ENCODE assay signal across 10 cellular contexts in genomic region chr2:146734042-146734715, GRCh38.
DNase-seq lines count a peak whose midpoint lies in the region; ATAC-seq and TF ChIP-seq lines count a peak whose summit lies in the region.
"Had no signal": no experiment of that assay in that cellular context is flagged by ENCODE, and none has a peak within 500 bp of the region (broad histone marks: within the 10 kb centered on the region; RNA-seq: fewer than 3 reads in every experiment).

No MANE protein-coding gene starts in this region.

- H3K27me3 Mint-ChIP-seq in MCF 10A (ENCODE audit: insufficient read depth, unreplicated experiment) = no peaks in the 10 kb centered on the region
- H3K27me3 Mint-ChIP-seq: central memory CD8-positive, alpha-beta T cell had no signal

- H3K9me3 Mint-ChIP-seq in MCF 10A (ENCODE audit: unreplicated experiment) = no peaks in the 10 kb centered on the region

- POLR2A ChIA-PET in MCF 10A (lab: Yijun Ruan, JAX) = interaction anchor here (0.5 to 0.9 kb wide), 5 partner anchors 110 to 1179 kb away, joined by 3 read pairs; no protein-coding TSS in a partner anchor

- no peak overlapping the region for H3K27ac Mint-ChIP-seq in MCF 10A (ENCODE audit: low read depth, unreplicated experiment)

- CTCF ChIA-PET in MCF 10A (lab: Yijun Ruan, JAX) = interaction anchor here (0.5 to 2.7 kb wide), 25 partner anchors 9 to 1846 kb away, joined by 3 to 14 read pairs (median 3); no protein-coding TSS in a partner anchor

- H3K27me3 ChIP-seq in cardiac muscle cell (no peaks in the 10 kb centered on the region), right atrium auricular region (no peaks in the 10 kb centered on the region), lower lobe of right lung (ENCODE audit: low read depth) (no peaks in the 10 kb centered on the region)

- H3K4me1 Mint-ChIP-seq in MCF 10A (ENCODE audit: insufficient read depth, unreplicated experiment) = no peaks in the 10 kb centered on the region
- H3K4me1 Mint-ChIP-seq: central memory CD8-positive, alpha-beta T cell had no signal

- ATAC-seq in HG03103 (IDR thresholded peaks at IDR 0.05; ENCODE audit: low read depth, unreplicated experiment) (peak; percentile 87), lower lobe of right lung (peak in 1 of 2 donors; percentile 55)

- BruUV-seq in MCF 10A (replicated peaks; lab: Mats Ljungman, UMichigan) = no TSS peak

- H3K4me1 ChIP-seq in cardiac muscle cell (ENCODE audit: low read depth) (peaks cover 9% of the 10 kb centered on the region), right atrium auricular region (no peaks in the 10 kb centered on the region), lower lobe of right lung (no peaks in the 10 kb centered on the region)

- H3K27ac ChIP-seq in cardiac muscle cell = no peak overlapping the region
- no peak overlapping the region for H3K27ac ChIP-seq in right atrium auricular region
- H3K27ac ChIP-seq in lower lobe of right lung = no peak overlapping the region
- H3K27ac ChIP-seq: thoracic aorta had no signal

- no peaks in the 10 kb centered on the region for H3K36me3 Mint-ChIP-seq in MCF 10A (ENCODE audit: insufficient read depth, unreplicated experiment)

- no peak overlapping the region for H3K4me3 ChIP-seq in cardiac muscle cell
- no peak overlapping the region for H3K4me3 ChIP-seq in right atrium auricular region
- H3K4me3 ChIP-seq in lower lobe of right lung = no peak overlapping the region
- H3K4me3 ChIP-seq: thoracic aorta had no signal

- DNase-seq in cardiac muscle cell (ENCODE audit: low read depth in 1 of 2, low spot score in 1 of 2) (peak; percentile 64 to 87), right atrium auricular region (ENCODE audit: low spot score) (no peak), NCI-H345 treated with DMSO at 0.1 percent for 48 hours (lab: John Stamatoyannopoulos, UW; ENCODE audit: unreplicated experiment) (peak; percentile 37), MCF 10A (ENCODE audit: unreplicated experiment) (peak; percentile 77), lower lobe of right lung (no peak), nucleus accumbens (lab: John Stamatoyannopoulos, UW) (no peak), middle frontal gyrus (ENCODE audit: extremely low spot score, low spot score) (no peak)

- TF ChIP-seq CTCF in cardiac muscle cell (IDR thresholded peaks at IDR 0.05; ENCODE audit: low read depth, low read length) (peak; percentile 49), right atrium auricular region (IDR thresholded peaks at IDR 0.05) (peak in 1 of 2 donors; percentile 61), MCF 10A (IDR thresholded peaks at IDR 0.05; ENCODE audit: unreplicated experiment) (peak; percentile 67), lower lobe of right lung (IDR thresholded peaks at IDR 0.05) (peak; percentile 49)

- H3K36me3 ChIP-seq in cardiac muscle cell = no peaks in the 10 kb centered on the region
- H3K36me3 ChIP-seq in right atrium auricular region = no peaks in the 10 kb centered on the region
- H3K36me3 ChIP-seq in lower lobe of right lung = no peaks in the 10 kb centered on the region
- H3K36me3 ChIP-seq: thoracic aorta had no signal

- H3K9me3 ChIP-seq in cardiac muscle cell (ENCODE audit: low read depth) = no peaks in the 10 kb centered on the region
- no peaks in the 10 kb centered on the region for H3K9me3 ChIP-seq in right atrium auricular region
- H3K9me3 ChIP-seq in lower lobe of right lung = no peaks in the 10 kb centered on the region
- H3K9me3 ChIP-seq: thoracic aorta had no signal

- intact Hi-C loops in MCF 10A (cut with micrococcal nuclease) (loop anchor here (1.0 to 10.0 kb wide), 5 partner anchors 193 to 1177 kb away; no protein-coding TSS in a partner anchor), lower lobe of right lung (cut with DNase I) (no loop called here)

- H3K4me3 Mint-ChIP-seq in MCF 10A (ENCODE audit: unreplicated experiment) = no peak overlapping the region
- H3K4me3 Mint-ChIP-seq: central memory CD8-positive, alpha-beta T cell had no signal

Comparison
In these comparisons a context has a peak if more than half of its experiments do, and no peak if none do; other contexts are left out.
1. DNase-seq: peak in cardiac muscle cell (2 of 2), NCI-H345 treated with DMSO at 0.1 percent for 48 hours (single experiment) and MCF 10A (single experiment); none in right atrium auricular region (single experiment), lower lobe of right lung (single experiment), nucleus accumbens (0 of 56) and middle frontal gyrus (single experiment).